In the genomic region with DNA sequence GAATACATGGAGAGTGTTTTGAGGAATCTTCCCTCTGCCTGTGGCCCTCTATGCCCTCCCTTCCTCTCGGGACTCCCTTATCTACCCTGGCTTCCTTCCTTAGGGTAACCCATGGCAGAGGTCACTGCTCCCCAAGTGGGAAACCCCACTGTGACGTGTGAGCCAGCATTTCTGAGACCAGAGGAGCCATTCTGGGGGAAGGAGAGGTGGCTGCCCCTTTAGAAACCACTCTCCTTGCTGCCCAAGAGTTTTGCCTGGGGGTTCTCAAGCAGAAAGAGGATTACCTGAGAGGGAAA, we compare ENCODE assay signal across 18 cellular contexts. TPM values are rescaled to one million over a fixed set of nuclear protein-coding genes. Genes with fewer than 3 reads are reported as not detected.
DNase-seq lines count a peak whose midpoint lies in the region; ATAC-seq and TF ChIP-seq lines count a peak whose summit lies in the region.
"Had no signal": no experiment of that assay in that cellular context is flagged by ENCODE, and none has a peak within 500 bp of the region (broad histone marks: within the 10 kb centered on the region; RNA-seq: fewer than 3 reads in every experiment).

No MANE protein-coding gene starts in this region.

- H3K9me3 Mint-ChIP-seq in glutamatergic neuron (ENCODE audit: unreplicated experiment) (peaks cover 17% of the 10 kb centered on the region), nephron progenitor cell (no peaks in the 10 kb centered on the region)
- H3K9me3 Mint-ChIP-seq: activated CD8-positive, alpha-beta T cell treated with anti-CD3 and anti-CD28 coated beads for 36 hours; activated naive CD8-positive, alpha-beta T cell treated with anti-CD3 and anti-CD28 coated beads for 36 hours; activated T-cell treated with anti-CD3 and anti-CD28 coated beads, Interleukin-2, amount 50 U/mL, for 72 hours had no signal

- H3K27ac Mint-ChIP-seq in glutamatergic neuron (ENCODE audit: unreplicated experiment) (peak overlapping the region; percentile 92), nephron progenitor cell (peak overlapping the region; percentile 90)
- H3K27ac Mint-ChIP-seq: activated CD8-positive, alpha-beta T cell treated with anti-CD3 and anti-CD28 coated beads for 36 hours; activated naive CD8-positive, alpha-beta T cell treated with anti-CD3 and anti-CD28 coated beads for 36 hours; activated T-cell treated with anti-CD3 and anti-CD28 coated beads, Interleukin-2, amount 50 U/mL, for 72 hours had no signal

- H3K4me1 ChIP-seq in RWPE2 (ENCODE audit: insufficient read depth, poor library complexity, severe bottlenecking): peaks cover 70% of the 10 kb centered on the region

- H3K27me3 ChIP-seq in RWPE2 (ENCODE audit: insufficient read depth, poor library complexity, severe bottlenecking): no peaks in the 10 kb centered on the region
- H3K27me3 ChIP-seq: MG63 had no signal

- no peak for DNase-seq in RWPE2 (ENCODE audit: low spot score)
- DNase-seq in glutamatergic neuron: no peak
- no peak for DNase-seq in nephron progenitor cell
- no peak for DNase-seq in glomerular visceral epithelial cell (ENCODE audit: extremely low spot score)
- no peak for DNase-seq in GM03348 (ENCODE audit: low spot score)
- DNase-seq in stimulated activated naive CD4-positive, alpha-beta T cell (lab: John Stamatoyannopoulos, UW): no peak
- DNase-seq in germinal center (ENCODE audit: low spot score): no peak
- DNase-seq: activated CD8-positive, alpha-beta T cell treated with anti-CD3 and anti-CD28 coated beads for 36 hours; activated naive CD8-positive, alpha-beta T cell treated with anti-CD3 and anti-CD28 coated beads for 36 hours; activated T-cell treated with anti-CD3 and anti-CD28 coated beads, Interleukin-2, amount 50 U/mL, for 72 hours; GDM1; MG63; NCI-H2107 had no signal

- peak overlapping the region; percentile 30 for H3K4me3 Mint-ChIP-seq in glutamatergic neuron (ENCODE audit: unreplicated experiment)
- H3K4me3 Mint-ChIP-seq in nephron progenitor cell: no peak overlapping the region
- H3K4me3 Mint-ChIP-seq: activated CD8-positive, alpha-beta T cell treated with anti-CD3 and anti-CD28 coated beads for 36 hours; activated naive CD8-positive, alpha-beta T cell treated with anti-CD3 and anti-CD28 coated beads for 36 hours; activated T-cell treated with anti-CD3 and anti-CD28 coated beads, Interleukin-2, amount 50 U/mL, for 72 hours had no signal

- H3K36me3 Mint-ChIP-seq in glutamatergic neuron (ENCODE audit: unreplicated experiment): no peaks in the 10 kb centered on the region
- peaks cover 48% of the 10 kb centered on the region for H3K36me3 Mint-ChIP-seq in nephron progenitor cell (ENCODE audit: low read depth)
- H3K36me3 Mint-ChIP-seq: activated naive CD8-positive, alpha-beta T cell treated with anti-CD3 and anti-CD28 coated beads for 36 hours had no signal

- ATAC-seq in GM18868 (IDR thresholded peaks at IDR 0.05; ENCODE audit: unreplicated experiment): peak; percentile 16
- ATAC-seq in RWPE2 (ENCODE audit: low read depth): peak; percentile 8; the same call in 2 of the 3 replicates
- ATAC-seq: activated CD8-positive, alpha-beta T cell treated with anti-CD3 and anti-CD28 coated beads for 36 hours; activated T-cell treated with anti-CD3 and anti-CD28 coated beads, Interleukin-2, amount 50 U/mL, for 72 hours had no signal

- H3K36me3 ChIP-seq in RWPE2 (ENCODE audit: low read depth): no peaks in the 10 kb centered on the region; the same call in 1 of the 2 replicates
- H3K36me3 ChIP-seq: HAP-1, MG63 had no signal

- no peak overlapping the region for H3K4me3 ChIP-seq in RWPE2 (ENCODE audit: severe bottlenecking)
- H3K4me3 ChIP-seq: HAP-1, MG63 had no signal

- H3K27me3 Mint-ChIP-seq in glutamatergic neuron (ENCODE audit: unreplicated experiment): peaks cover 17% of the 10 kb centered on the region
- no peaks in the 10 kb centered on the region for H3K27me3 Mint-ChIP-seq in nephron progenitor cell (ENCODE audit: low read depth, poor library complexity)
- H3K27me3 Mint-ChIP-seq: activated CD8-positive, alpha-beta T cell treated with anti-CD3 and anti-CD28 coated beads for 36 hours; activated naive CD8-positive, alpha-beta T cell treated with anti-CD3 and anti-CD28 coated beads for 36 hours had no signal

- peak overlapping the region; percentile 93 for H3K27ac ChIP-seq in RWPE2 (ENCODE audit: poor library complexity, severe bottlenecking)

- TF ChIP-seq CTCF in RWPE2 (IDR thresholded peaks at IDR 0.05; ENCODE audit: poor library complexity, severe bottlenecking) (no peak), glutamatergic neuron (IDR thresholded peaks at IDR 0.05; ENCODE audit: partially characterized antibody, unreplicated experiment) (no peak), nephron progenitor cell (IDR thresholded peaks at IDR 0.05) (no peak)

- H3K4me1 Mint-ChIP-seq in glutamatergic neuron (ENCODE audit: low read depth, unreplicated experiment): peaks cover 59% of the 10 kb centered on the region
- H3K4me1 Mint-ChIP-seq in nephron progenitor cell: peaks cover 64% of the 10 kb centered on the region
- H3K4me1 Mint-ChIP-seq: activated naive CD8-positive, alpha-beta T cell treated with anti-CD3 and anti-CD28 coated beads for 36 hours had no signal

- H3K9me3 ChIP-seq in RWPE2 (ENCODE audit: severe bottlenecking): no peaks in the 10 kb centered on the region
- H3K9me3 ChIP-seq: HAP-1, MG63 had no signal

RNA-seq across cellular contexts. Expression of a gene that starts 23.1 kb away (rescaled TPM):
- total RNA-seq in glutamatergic neuron (ENCODE audit: unreplicated experiment): 123 TPM
- total RNA-seq: activated CD8-positive, alpha-beta T cell treated with anti-CD3 and anti-CD28 coated beads for 36 hours; activated naive CD8-positive, alpha-beta T cell treated with anti-CD3 and anti-CD28 coated beads for 36 hours; activated T-cell treated with anti-CD3 and anti-CD28 coated beads, Interleukin-2, amount 50 U/mL, for 72 hours; fibroblast of lung had no signal

RNA-seq across cellular contexts. Expression of a gene that starts 60.0 kb away (rescaled TPM):
- 7.7 TPM for total RNA-seq in glutamatergic neuron (ENCODE audit: unreplicated experiment)
- total RNA-seq: activated CD8-positive, alpha-beta T cell treated with anti-CD3 and anti-CD28 coated beads for 36 hours; activated naive CD8-positive, alpha-beta T cell treated with anti-CD3 and anti-CD28 coated beads for 36 hours; activated T-cell treated with anti-CD3 and anti-CD28 coated beads, Interleukin-2, amount 50 U/mL, for 72 hours; bronchial epithelial cell; fibroblast of lung; lung microvascular endothelial cell had no signal
